ENCODE assay signal across 18 cellular contexts in genomic region chr7:22658031-22658430, GRCh38.
A peak's percentile ranks its signal among the peaks of the same experiment; 100 is the strongest.
DNase-seq lines count a peak whose midpoint lies in the region; ATAC-seq, FAIRE-seq and TF ChIP-seq lines count a peak whose summit lies in the region.
"Had no signal": no experiment of that assay in that cellular context is flagged by ENCODE, and none has a peak within 500 bp of the region (broad histone marks: within the 10 kb centered on the region; RNA-seq: fewer than 3 reads in every experiment).

No MANE protein-coding gene starts in this region.

- no peak overlapping the region for H4K8ac ChIP-seq in H1 (ENCODE audit: extremely low read depth, insufficient read depth, low read length)

- no peak overlapping the region for H3K14ac ChIP-seq in H1 (ENCODE audit: insufficient read length)

- no peak for TF ChIP-seq CTCF in H1 (IDR thresholded peaks at IDR 0.05; ENCODE audit: control extremely low read depth in 1 of 3, insufficient read depth in 1 of 3, low read depth in 1 of 3, low read length in 3 of 3)
- no peak for TF ChIP-seq CTCF in esophagus squamous epithelium (IDR thresholded peaks at IDR 0.05)
- no peak for TF ChIP-seq CTCF in SK-N-SH (IDR thresholded peaks at IDR 0.05)

- no peak overlapping the region for H3K4me2 ChIP-seq in H1 (ENCODE audit: insufficient read depth in 1 of 2, low read depth in 2 of 2, low read length in 2 of 2)
- H3K4me2 ChIP-seq in SK-N-SH: no peak overlapping the region

- no peak overlapping the region for H4K91ac ChIP-seq in H1 (replicated peaks; ENCODE audit: insufficient read length, low read length)

- FAIRE-seq in H1 (lab: Jason Lieb, UNC): no peak
- FAIRE-seq: G401.6, GM12891 had no signal

- H2BK15ac ChIP-seq in H1 (ENCODE audit: low read length): no peak overlapping the region

- H3K23ac ChIP-seq in H1 (ENCODE audit: insufficient read length): no peak overlapping the region

- H2BK20ac ChIP-seq in H1 (ENCODE audit: low read length): no peak overlapping the region

- H3K9me3 ChIP-seq in H1 (ENCODE audit: insufficient read depth in 2 of 2, low read depth in 1 of 2, low read length in 1 of 2): no peaks in the 10 kb centered on the region
- no peaks in the 10 kb centered on the region for H3K9me3 ChIP-seq in esophagus squamous epithelium
- no peaks in the 10 kb centered on the region for H3K9me3 ChIP-seq in SK-N-SH
- H3K9me3 ChIP-seq: HAP-1 had no signal

- TF ChIP-seq POLR2A in H1 (IDR thresholded peaks at IDR 0.05; ENCODE audit: control extremely low read depth in 1 of 2, low read depth in 2 of 2, low read length in 2 of 2): no peak
- TF ChIP-seq POLR2A in esophagus squamous epithelium (IDR thresholded peaks at IDR 0.05): no peak

- H2BK120ac ChIP-seq in H1 (replicated peaks; ENCODE audit: low read depth, low read length): no peak overlapping the region

- peaks cover 32% of the 10 kb centered on the region for H3K4me1 Mint-ChIP-seq in activated naive CD8-positive, alpha-beta T cell treated with anti-CD3 and anti-CD28 coated beads, Interleukin-2, amount 10 ng/mL, durations not matched to agents 7 days and 5 days
- H3K4me1 Mint-ChIP-seq in activated naive CD8-positive, alpha-beta T cell treated with anti-CD3 and anti-CD28 coated beads, Interleukin-2, amount 50 U/mL, for 24 hours: peaks cover 18% of the 10 kb centered on the region
- peaks cover 69 to 91% (median 72%) of the 10 kb centered on the region in 3 donors for H3K4me1 Mint-ChIP-seq in naive B cell

- peak overlapping the region; percentile 30 for H3K27ac Mint-ChIP-seq in activated naive CD8-positive, alpha-beta T cell treated with anti-CD3 and anti-CD28 coated beads, Interleukin-2, amount 10 ng/mL, durations not matched to agents 7 days and 5 days
- no peak overlapping the region for H3K27ac Mint-ChIP-seq in activated naive CD8-positive, alpha-beta T cell treated with anti-CD3 and anti-CD28 coated beads, Interleukin-2, amount 50 U/mL, for 24 hours
- peak overlapping the region; percentile 21 to 97 (median 78) for H3K27ac Mint-ChIP-seq in naive B cell
- H3K27ac Mint-ChIP-seq: CD4-positive, alpha-beta T cell had no signal

- H4K5ac ChIP-seq in H1 (ENCODE audit: insufficient read length, low read depth, low read length): no peak overlapping the region

- H2AFZ ChIP-seq in H1 (ENCODE audit: low read length) (no peak overlapping the region), SK-N-SH (ENCODE audit: low read depth) (no peak overlapping the region)

- TF ChIP-seq RAD21 in H1 (IDR thresholded peaks at IDR 0.05 in 1 of 2, conservative IDR thresholded peaks at IDR 0.05 in 1 of 2; ENCODE audit: low read depth in 2 of 2, low read length in 2 of 2) (no peak), SK-N-SH (IDR thresholded peaks at IDR 0.05; ENCODE audit: low read length) (no peak)

- peaks cover 2% of the 10 kb centered on the region for H3K9me3 Mint-ChIP-seq in activated naive CD8-positive, alpha-beta T cell treated with anti-CD3 and anti-CD28 coated beads, Interleukin-2, amount 10 ng/mL, durations not matched to agents 7 days and 5 days
- H3K9me3 Mint-ChIP-seq in activated naive CD8-positive, alpha-beta T cell treated with anti-CD3 and anti-CD28 coated beads, Interleukin-2, amount 50 U/mL, for 24 hours: no peaks in the 10 kb centered on the region
- no peaks in the 10 kb centered on the region for H3K9me3 Mint-ChIP-seq in naive B cell
- H3K9me3 Mint-ChIP-seq: CD4-positive, alpha-beta T cell had no signal

- peaks cover 11% of the 10 kb centered on the region for H3K27me3 Mint-ChIP-seq in activated naive CD8-positive, alpha-beta T cell treated with anti-CD3 and anti-CD28 coated beads, Interleukin-2, amount 10 ng/mL, durations not matched to agents 7 days and 5 days
- peaks cover 9% of the 10 kb centered on the region for H3K27me3 Mint-ChIP-seq in activated naive CD8-positive, alpha-beta T cell treated with anti-CD3 and anti-CD28 coated beads, Interleukin-2, amount 50 U/mL, for 24 hours
- no peaks in the 10 kb centered on the region for H3K27me3 Mint-ChIP-seq in naive B cell
- H3K27me3 Mint-ChIP-seq: CD4-positive, alpha-beta T cell had no signal

- H3K9ac ChIP-seq in H1 (replicated peaks in 1 of 4; ENCODE audit: extremely low read depth in 1 of 4, low read depth in 3 of 4, low read length in 3 of 4) (no peak overlapping the region), SK-N-SH (no peak overlapping the region)

- no peak overlapping the region for H2BK5ac ChIP-seq in H1 (ENCODE audit: low read depth, low read length)

- intact Hi-C loops in esophagus squamous epithelium (cut with DNase I): no loop called here

- 0 out of 2 replicates have a peak overlapping the region, but pooled peaks have one; percentile 3 for H2BK12ac ChIP-seq in H1 (ENCODE audit: low read depth, low read length)

- H3K36me3 ChIP-seq in H1 (ENCODE audit: control insufficient read depth in 2 of 4, insufficient read depth in 4 of 4, low read length in 3 of 4): no peaks in the 10 kb centered on the region
- H3K36me3 ChIP-seq in esophagus squamous epithelium: no peaks in the 10 kb centered on the region
- no peaks in the 10 kb centered on the region for H3K36me3 ChIP-seq in SK-N-SH (replicated peaks in 1 of 2; ENCODE audit: control insufficient read depth in 1 of 2, insufficient read depth in 2 of 2, low read length in 1 of 2)
- H3K36me3 ChIP-seq: HAP-1 had no signal

- H3K56ac ChIP-seq in H1 (replicated peaks; ENCODE audit: insufficient read length, low read depth, low read length): no peak overlapping the region

- H3F3A ChIP-seq in SK-N-SH (replicated peaks; ENCODE audit: insufficient read depth): peaks cover 4% of the 10 kb centered on the region

- H4K20me1 ChIP-seq in H1 (replicated peaks in 1 of 2; ENCODE audit: control insufficient read depth in 1 of 2, insufficient read depth in 2 of 2, low read length in 2 of 2) (no peaks in the 10 kb centered on the region), SK-N-SH (ENCODE audit: insufficient read depth) (no peaks in the 10 kb centered on the region)

- no peaks in the 10 kb centered on the region for H3K23me2 ChIP-seq in H1 (ENCODE audit: low read depth, low read length)

- H3K9me2 ChIP-seq in SK-N-SH: no peaks in the 10 kb centered on the region

- H3K27ac ChIP-seq in H1 (ENCODE audit: low read depth, low read length) (no peak overlapping the region), esophagus squamous epithelium (no peak overlapping the region), SK-N-SH (ENCODE audit: low read depth in 2 of 2, low read length in 1 of 2) (no peak overlapping the region)

- 92% methylated on average over 3 of the region's 3 CpGs; no CpG with 5 or more reads in 1 of the 2 experiments for WGBS in H1 (ENCODE audit: extremely low coverage in 1 of 2, insufficient coverage in 1 of 2, insufficient read length in 1 of 2, insufficient replicate concordance in 2 of 2, low coverage in 1 of 2, low lambda C conversion rate in 2 of 2, missing lambda C conversion rate in 1 of 2), 2 experiments
- 85 to 89% methylated on average over 3 of the region's 3 CpGs for WGBS in esophagus squamous epithelium, 2 donors
- WGBS in SK-N-SH (ENCODE audit: low lambda C conversion rate): 13% methylated on average over 3 of the region's 3 CpGs

- H3K36me3 Mint-ChIP-seq in activated naive CD8-positive, alpha-beta T cell treated with anti-CD3 and anti-CD28 coated beads, Interleukin-2, amount 10 ng/mL, durations not matched to agents 7 days and 5 days: peaks cover 6% of the 10 kb centered on the region
- no peaks in the 10 kb centered on the region for H3K36me3 Mint-ChIP-seq in activated naive CD8-positive, alpha-beta T cell treated with anti-CD3 and anti-CD28 coated beads, Interleukin-2, amount 50 U/mL, for 24 hours (ENCODE audit: low read depth)
- H3K36me3 Mint-ChIP-seq in naive B cell: peaks cover 10 to 23% of the 10 kb centered on the region in 2 donors

- no peak overlapping the region for H3K4ac ChIP-seq in H1 (replicated peaks; ENCODE audit: insufficient read length, low read depth, low read length)

- no peak overlapping the region for H2AK5ac ChIP-seq in H1 (ENCODE audit: low read depth, low read length)

- no peak for ATAC-seq in activated naive CD8-positive, alpha-beta T cell treated with anti-CD3 and anti-CD28 coated beads, Interleukin-2, amount 10 ng/mL, durations not matched to agents 7 days and 5 days (ENCODE audit: low read depth)
- no peak for ATAC-seq in activated naive CD8-positive, alpha-beta T cell treated with anti-CD3 and anti-CD28 coated beads, Interleukin-2, amount 50 U/mL, for 24 hours
- no peak for ATAC-seq in naive B cell (ENCODE audit: low read depth in 2 of 2)

- CTCF ChIA-PET in H1 (lab: Charles Lee; ENCODE audit: partially characterized antibody) (interaction anchor here (1.0 to 2.9 kb wide), 6 partner anchors 10 to 69 kb away, joined by 3 to 13 read pairs (median 4); partner anchors contain the start of gene IL6), SK-N-SH (lab: Yijun Ruan, JAX) (interaction anchor here (0.7 kb wide), 1 partner anchor 11 kb away, joined by 3 read pairs; no protein-coding TSS in a partner anchor)

- H3K27me3 ChIP-seq in H1 (replicated peaks in 1 of 4; ENCODE audit: control insufficient read depth in 3 of 4, extremely low read depth in 1 of 4, insufficient read depth in 3 of 4, low read length in 3 of 4): no peaks in the 10 kb centered on the region
- H3K27me3 ChIP-seq in esophagus squamous epithelium: peaks cover 0 to 8% (median 0%) of the 10 kb centered on the region in 4 donors
- no peaks in the 10 kb centered on the region for H3K27me3 ChIP-seq in SK-N-SH (ENCODE audit: insufficient read depth)

- TF ChIP-seq EP300 in H1 (IDR thresholded peaks at IDR 0.05; ENCODE audit: borderline replicate concordance in 1 of 2, low read depth in 2 of 2, low read length in 2 of 2) (no peak), SK-N-SH (IDR thresholded peaks at IDR 0.05; ENCODE audit: borderline replicate concordance in 1 of 2, low read depth in 1 of 2, low read length in 1 of 2) (no peak)

- no peak overlapping the region for H3K4me3 ChIP-seq in H1 (ENCODE audit: extremely low read depth in 1 of 4, insufficient read depth in 2 of 4, low read depth in 3 of 4, low read length in 4 of 4)
- no peak overlapping the region for H3K4me3 ChIP-seq in esophagus squamous epithelium
- no peak overlapping the region for H3K4me3 ChIP-seq in SK-N-SH (ENCODE audit: low read depth in 2 of 2, low read length in 1 of 2)
- H3K4me3 ChIP-seq: HAP-1 had no signal

- DNase-seq in activated naive CD8-positive, alpha-beta T cell treated with anti-CD3 and anti-CD28 coated beads, Interleukin-2, amount 10 ng/mL, durations not matched to agents 7 days and 5 days: no peak
- DNase-seq in activated naive CD8-positive, alpha-beta T cell treated with anti-CD3 and anti-CD28 coated beads, Interleukin-2, amount 50 U/mL, for 24 hours: no peak
- DNase-seq in H1 (ENCODE audit: low read depth in 1 of 2, low spot score in 2 of 2): no peak
- no peak for DNase-seq in naive B cell
- DNase-seq in NCI-H146 (lab: John Stamatoyannopoulos, UW): no peak
- no peak for DNase-seq in esophagus squamous epithelium (lab: John Stamatoyannopoulos, UW)
- no peak for DNase-seq in SK-N-SH
- DNase-seq: ACHN; C1 segment of cervical spinal cord; Calu3; CD4-positive, alpha-beta T cell; DMS 273 treated with DMSO at 0.1 percent for 48 hours; DMS79 treated with DMSO at 0.1 percent for 48 hours; EL; GOT3 had no signal

- peaks cover 0 to 3% (median 1%) of the 10 kb centered on the region in 4 experiments; a peak in 1 of 7 replicates for H3K4me1 ChIP-seq in H1 (replicated peaks in 1 of 4; ENCODE audit: control insufficient read depth in 3 of 4, insufficient read depth in 4 of 4, low read length in 3 of 4)
- H3K4me1 ChIP-seq in esophagus squamous epithelium: no peaks in the 10 kb centered on the region
- H3K4me1 ChIP-seq in SK-N-SH (ENCODE audit: control insufficient read depth in 1 of 2, insufficient read depth in 2 of 2, low read depth in 1 of 2, low read length in 1 of 2): peaks cover 0 to 5% of the 10 kb centered on the region in 2 experiments; a peak in 1 of 4 replicates
- H3K4me1 ChIP-seq: HAP-1 had no signal

- H3K79me1 ChIP-seq in H1 (ENCODE audit: low read depth, low read length): no peaks in the 10 kb centered on the region

- no peak overlapping the region for H3K18ac ChIP-seq in H1 (ENCODE audit: extremely low read depth, low read length)

- POLR2A ChIA-PET in activated naive CD8-positive, alpha-beta T cell treated with anti-CD3 and anti-CD28 coated beads, Interleukin-2, amount 10 ng/mL, durations not matched to agents 7 days and 5 days (lab: Charles Lee): no interaction called here
- POLR2A ChIA-PET in H1 (lab: Charles Lee; ENCODE audit: partially characterized antibody) (no interaction called here), SK-N-SH (lab: Yijun Ruan, JAX) (no interaction called here)

- H3K79me2 ChIP-seq in H1 (ENCODE audit: control insufficient read depth in 1 of 2, insufficient read depth in 2 of 2, low read length in 2 of 2) (no peaks in the 10 kb centered on the region), SK-N-SH (ENCODE audit: insufficient read depth) (no peaks in the 10 kb centered on the region)

- H3K4me3 Mint-ChIP-seq in activated naive CD8-positive, alpha-beta T cell treated with anti-CD3 and anti-CD28 coated beads, Interleukin-2, amount 10 ng/mL, durations not matched to agents 7 days and 5 days: no peak overlapping the region
- no peak overlapping the region for H3K4me3 Mint-ChIP-seq in activated naive CD8-positive, alpha-beta T cell treated with anti-CD3 and anti-CD28 coated beads, Interleukin-2, amount 50 U/mL, for 24 hours
- H3K4me3 Mint-ChIP-seq in naive B cell: peak overlapping the region; percentile 10 to 84 (median 70)
- H3K4me3 Mint-ChIP-seq: CD4-positive, alpha-beta T cell had no signal

Comparison
In these comparisons a context has a peak if more than half of its experiments do, and no peak if none do; other contexts are left out.
1. H3K4me3 Mint-ChIP-seq: peak in naive B cell (8 of 8); none in activated naive CD8-positive, alpha-beta T cell treated with anti-CD3 and anti-CD28 coated beads, Interleukin-2, amount 10 ng/mL, durations not matched to agents 7 days and 5 days (single experiment) and activated naive CD8-positive, alpha-beta T cell treated with anti-CD3 and anti-CD28 coated beads, Interleukin-2, amount 50 U/mL, for 24 hours (single experiment).